10 cellular contexts compared by ENCODE assay signal in genomic region chr20:38091447-38092216, GRCh38. TPM values are rescaled to one million over a fixed set of nuclear protein-coding genes. Genes with fewer than 3 reads are reported as not detected.
DNase-seq lines count a peak whose midpoint lies in the region; ATAC-seq and TF ChIP-seq lines count a peak whose summit lies in the region.
"Had no signal": no experiment of that assay in that cellular context is flagged by ENCODE, and none has a peak within 500 bp of the region (broad histone marks: within the 10 kb centered on the region; RNA-seq: fewer than 3 reads in every experiment).

No MANE protein-coding gene starts in this region.

- H3K9me3 Mint-ChIP-seq in activated T-cell treated with anti-CD3 and anti-CD28 coated beads, Interleukin-2, amount 50 U/mL, for 24 hours, result no peaks in the 10 kb centered on the region
- no peaks in the 10 kb centered on the region for H3K9me3 Mint-ChIP-seq in activated T-cell treated with anti-CD3 and anti-CD28 coated beads, Interleukin-2, amount 50 U/mL, for 4 hours
- H3K9me3 Mint-ChIP-seq in activated B cell treated with CpG ODN at 0.5 μM for 24 hours, result no peaks in the 10 kb centered on the region
- H3K9me3 Mint-ChIP-seq in type B pancreatic cell, result no peaks in the 10 kb centered on the region

- CTCF ChIA-PET in activated B cell treated with CpG ODN at 0.5 μM for 24 hours (lab: Charles Lee), result interaction anchor here (12.8 kb wide), 1 partner anchor 15 kb away, joined by 101 read pairs; no protein-coding TSS in a partner anchor

- peaks cover 76% of the 10 kb centered on the region for H3K36me3 Mint-ChIP-seq in activated T-cell treated with anti-CD3 and anti-CD28 coated beads, Interleukin-2, amount 50 U/mL, for 24 hours (ENCODE audit: low read depth)
- H3K36me3 Mint-ChIP-seq in activated T-cell treated with anti-CD3 and anti-CD28 coated beads, Interleukin-2, amount 50 U/mL, for 4 hours (ENCODE audit: insufficient read depth), result peaks cover 17% of the 10 kb centered on the region
- H3K36me3 Mint-ChIP-seq in activated B cell treated with CpG ODN at 0.5 μM for 24 hours (ENCODE audit: low read depth) (peaks cover 46% of the 10 kb centered on the region), type B pancreatic cell (peaks cover 31% of the 10 kb centered on the region)

- ATAC-seq in activated T-cell treated with anti-CD3 and anti-CD28 coated beads, Interleukin-2, amount 50 U/mL, for 4 hours, result no peak
- peak; percentile 12 for ATAC-seq in activated B cell treated with CpG ODN at 0.5 μM for 24 hours (ENCODE audit: low read depth)

- H3K27me3 Mint-ChIP-seq in activated T-cell treated with anti-CD3 and anti-CD28 coated beads, Interleukin-2, amount 50 U/mL, for 24 hours, result no peaks in the 10 kb centered on the region
- no peaks in the 10 kb centered on the region for H3K27me3 Mint-ChIP-seq in activated T-cell treated with anti-CD3 and anti-CD28 coated beads, Interleukin-2, amount 50 U/mL, for 4 hours (ENCODE audit: low read depth)
- H3K27me3 Mint-ChIP-seq in activated B cell treated with CpG ODN at 0.5 μM for 24 hours, result no peaks in the 10 kb centered on the region
- H3K27me3 Mint-ChIP-seq in type B pancreatic cell, result no peaks in the 10 kb centered on the region

- TF ChIP-seq CTCF in activated B cell treated with CpG ODN at 0.5 μM for 24 hours (IDR thresholded peaks at IDR 0.05) (no peak), type B pancreatic cell (conservative IDR thresholded peaks at IDR 0.05) (no peak)

- peak overlapping the region; percentile 76 for H3K27ac Mint-ChIP-seq in activated T-cell treated with anti-CD3 and anti-CD28 coated beads, Interleukin-2, amount 50 U/mL, for 24 hours
- H3K27ac Mint-ChIP-seq in activated B cell treated with CpG ODN at 0.5 μM for 24 hours (peak overlapping the region; percentile 96), type B pancreatic cell (peak overlapping the region; percentile 33)

- peaks cover 36% of the 10 kb centered on the region for H3K4me1 Mint-ChIP-seq in activated T-cell treated with anti-CD3 and anti-CD28 coated beads, Interleukin-2, amount 50 U/mL, for 24 hours (ENCODE audit: low read depth)
- H3K4me1 Mint-ChIP-seq in activated T-cell treated with anti-CD3 and anti-CD28 coated beads, Interleukin-2, amount 50 U/mL, for 4 hours (ENCODE audit: low read depth), result peaks cover 36% of the 10 kb centered on the region
- peaks cover 71% of the 10 kb centered on the region for H3K4me1 Mint-ChIP-seq in activated B cell treated with CpG ODN at 0.5 μM for 24 hours
- peaks cover 37% of the 10 kb centered on the region for H3K4me1 Mint-ChIP-seq in type B pancreatic cell (ENCODE audit: unreplicated experiment)

- POLR2A ChIA-PET in activated B cell treated with CpG ODN at 0.5 μM for 24 hours (lab: Charles Lee), result interaction anchor here (0.9 to 8.3 kb wide), 3 partner anchors 13 to 58 kb away, joined by 3 to 149 read pairs (median 3); partner anchors contain the start of gene RPRD1B

- no peak overlapping the region for H3K4me3 Mint-ChIP-seq in activated T-cell treated with anti-CD3 and anti-CD28 coated beads, Interleukin-2, amount 50 U/mL, for 24 hours
- H3K4me3 Mint-ChIP-seq in activated T-cell treated with anti-CD3 and anti-CD28 coated beads, Interleukin-2, amount 50 U/mL, for 4 hours, result no peak overlapping the region
- H3K4me3 Mint-ChIP-seq in activated B cell treated with CpG ODN at 0.5 μM for 24 hours, result peak overlapping the region; percentile 46
- H3K4me3 Mint-ChIP-seq in type B pancreatic cell, result peak overlapping the region; percentile 40

- intact Hi-C loops in activated B cell treated with CpG ODN at 0.5 μM for 24 hours (cut with micrococcal nuclease), result loop anchor here (1.0 kb wide), 1 partner anchor 7 kb away; no protein-coding TSS in a partner anchor

- no peak for DNase-seq in activated T-cell treated with anti-CD3 and anti-CD28 coated beads, Interleukin-2, amount 50 U/mL, for 24 hours
- DNase-seq in activated T-cell treated with anti-CD3 and anti-CD28 coated beads, Interleukin-2, amount 50 U/mL, for 4 hours, result no peak
- DNase-seq in activated B cell treated with CpG ODN at 0.5 μM for 24 hours (no peak), iris pigment epithelial cell (ENCODE audit: low read depth) (peak; percentile 49), type B pancreatic cell (ENCODE audit: extremely low spot score, unreplicated experiment) (no peak), hypothalamus (lab: John Stamatoyannopoulos, UW) (no peak), OCI-M2 (lab: John Stamatoyannopoulos, UW; ENCODE audit: unreplicated experiment) (no peak)
- DNase-seq in activated CD8-positive, alpha-beta memory T cell treated with anti-CD3 and anti-CD28 coated beads, Interleukin-2, amount 50 U/mL, for 48 hours, result no peak
- DNase-seq: activated naive CD4-positive, alpha-beta T cell treated with anti-CD3 and anti-CD28 coated beads, Interleukin-2, amount 50 U/mL, for 16 hours; NCI-H146 had no signal

RNA-seq across cellular contexts. Expression of gene RPRD1B, which starts 58.1 kb away (rescaled TPM):
- 10 to 100 TPM; 38.6 to 40.4 (median 39.6) TPM for total RNA-seq in activated T-cell treated with anti-CD3 and anti-CD28 coated beads, Interleukin-2, amount 50 U/mL, for 4 hours
- total RNA-seq in activated B cell treated with CpG ODN at 0.5 μM for 24 hours (38.4 and 40.8 TPM in 2 replicates), type B pancreatic cell (ENCODE audit: low replicate concordance) (29.7 and 41.9 TPM in 2 replicates)

RNA-seq across cellular contexts. Expression of gene TTI1, which starts 58.4 kb away (rescaled TPM):
- 10 to 100 TPM; 31.3 to 35.5 (median 35.0) TPM for total RNA-seq in activated T-cell treated with anti-CD3 and anti-CD28 coated beads, Interleukin-2, amount 50 U/mL, for 4 hours
- 27.1 and 30.1 TPM in 2 replicates for total RNA-seq in activated B cell treated with CpG ODN at 0.5 μM for 24 hours
- 25.1 and 43.8 TPM in 2 replicates for total RNA-seq in type B pancreatic cell (ENCODE audit: low replicate concordance)

Comparison
In these comparisons a context has a peak if more than half of its experiments do, and no peak if none do; other contexts are left out.
1. H3K27ac Mint-ChIP-seq: peak in every context shown above with its lines; median percentile 96 in activated B cell treated with CpG ODN at 0.5 μM for 24 hours; 76 in activated T-cell treated with anti-CD3 and anti-CD28 coated beads, Interleukin-2, amount 50 U/mL, for 24 hours; 33 in type B pancreatic cell.
2. H3K4me3 Mint-ChIP-seq: peak in activated B cell treated with CpG ODN at 0.5 μM for 24 hours (single experiment) and type B pancreatic cell (single experiment); none in activated T-cell treated with anti-CD3 and anti-CD28 coated beads, Interleukin-2, amount 50 U/mL, for 24 hours (single experiment) and activated T-cell treated with anti-CD3 and anti-CD28 coated beads, Interleukin-2, amount 50 U/mL, for 4 hours (single experiment).